ENCODE assay signal across 20 cellular contexts in genomic region chr1:75797606-75798216, GRCh38. TPM values are rescaled to one million over a fixed set of nuclear protein-coding genes. Genes with fewer than 3 reads are reported as not detected.
A peak's percentile ranks its signal among the peaks of the same experiment; 100 is the strongest.
DNase-seq lines count a peak whose midpoint lies in the region; ATAC-seq, FAIRE-seq and TF ChIP-seq lines count a peak whose summit lies in the region.
"Had no signal": no experiment of that assay in that cellular context is flagged by ENCODE, and none has a peak within 500 bp of the region (broad histone marks: within the 10 kb centered on the region; RNA-seq: fewer than 3 reads in every experiment).

No MANE protein-coding gene starts in this region.

- H3K27me3 ChIP-seq in GM23338 (ENCODE audit: insufficient read depth) = no peaks in the 10 kb centered on the region
- H3K27me3 ChIP-seq: BLaER1 treated with 17β-estradiol and CSF1 and Interleukin-3, amounts not matched to agents 10 nM and 100 nM; heart right ventricle; SJCRH30; upper lobe of left lung had no signal

- H3K27me3 Mint-ChIP-seq in GM23338 (ENCODE audit: insufficient read depth, low read depth, poor library complexity) = peaks cover 5% of the 10 kb centered on the region
- no peaks in the 10 kb centered on the region for H3K27me3 Mint-ChIP-seq in activated T-helper 2 cell treated with anti-CD3 and anti-CD28 coated beads, Interferon-gamma antibody, Interleukin-2, Interleukin-4, amounts not matched to agents 10 μg/mL and 5 μg/mL and 100 μg/mL, durations not matched to agents 14 hours and 24 hours and 36 hours (ENCODE audit: low read depth)
- H3K27me3 Mint-ChIP-seq in neural crest cell (ENCODE audit: low read depth) = no peaks in the 10 kb centered on the region
- H3K27me3 Mint-ChIP-seq in activated naive CD4-positive, alpha-beta T cell treated with anti-CD3 and anti-CD28 coated beads for 36 hours (ENCODE audit: low read depth) = no peaks in the 10 kb centered on the region
- H3K27me3 Mint-ChIP-seq: IgD-negative memory B cell had no signal

- H3K4me3 ChIP-seq in GM23338 = no peak overlapping the region
- H3K4me3 ChIP-seq: BLaER1 treated with 17β-estradiol and CSF1 and Interleukin-3, amounts not matched to agents 10 nM and 100 nM; heart right ventricle; lower lobe of right lung; SJCRH30; upper lobe of left lung had no signal

- ATAC-seq in GM23338 = peak; percentile 4; the same call in 2 of the 3 replicates

- no peaks in the 10 kb centered on the region for H3K9me2 ChIP-seq in GM23338 (ENCODE audit: insufficient read depth)

- no peak overlapping the region for H3K4me2 ChIP-seq in GM23338
- H3K4me2 ChIP-seq: BLaER1 treated with 17β-estradiol and CSF1 and Interleukin-3, amounts not matched to agents 10 nM and 100 nM had no signal

- H3F3A ChIP-seq in GM23338 (replicated peaks; ENCODE audit: low read depth) = peaks cover 30% of the 10 kb centered on the region

- TF ChIP-seq CTCF in GM23338 (conservative IDR thresholded peaks at IDR 0.05; ENCODE audit: low read depth in 2 of 2) = no peak
- TF ChIP-seq CTCF in neural crest cell (conservative IDR thresholded peaks at IDR 0.05) = no peak

- peak overlapping the region; percentile 85; the same call in 1 of the 2 replicates for H3K27ac ChIP-seq in GM23338 (ENCODE audit: low read depth)
- H3K27ac ChIP-seq: BLaER1 treated with 17β-estradiol and CSF1 and Interleukin-3, amounts not matched to agents 10 nM and 100 nM; heart right ventricle; lower lobe of right lung; SJCRH30; upper lobe of left lung had no signal

- H3K9me3 Mint-ChIP-seq in GM23338 = no peaks in the 10 kb centered on the region; the same call in 2 of the 3 replicates
- no peaks in the 10 kb centered on the region for H3K9me3 Mint-ChIP-seq in activated T-helper 2 cell treated with anti-CD3 and anti-CD28 coated beads, Interferon-gamma antibody, Interleukin-2, Interleukin-4, amounts not matched to agents 10 μg/mL and 5 μg/mL and 100 μg/mL, durations not matched to agents 14 hours and 24 hours and 36 hours
- no peaks in the 10 kb centered on the region for H3K9me3 Mint-ChIP-seq in neural crest cell
- H3K9me3 Mint-ChIP-seq in activated naive CD4-positive, alpha-beta T cell treated with anti-CD3 and anti-CD28 coated beads for 36 hours = no peaks in the 10 kb centered on the region
- H3K9me3 Mint-ChIP-seq: H9; IgD-negative memory B cell; T-helper 2 cell treated with Interferon-gamma antibody and Interleukin-4, amounts not matched to agents 5 μg/mL and 100 μg/mL, for 36 hours had no signal

- H4K20me1 ChIP-seq in GM23338 (replicated peaks; ENCODE audit: insufficient read depth) = peaks cover 23% of the 10 kb centered on the region; the same call in 1 of the 2 replicates

- peak; percentile 59 for DNase-seq in activated CD8-positive, alpha-beta memory T cell treated with anti-CD3 and anti-CD28 coated beads for 24 hours
- DNase-seq in activated CD8-positive, alpha-beta memory T cell treated with anti-CD3 and anti-CD28 coated beads, Interleukin-2, amount 50 U/mL, for 4 hours = no peak
- DNase-seq in GM23338 (ENCODE audit: low spot score) (no peak), neural crest cell (ENCODE audit: low read depth, low spot score) (no peak), glomerular visceral epithelial cell (ENCODE audit: extremely low spot score) (no peak), HTR-8/SVneo (ENCODE audit: insufficient read length, low spot score) (no peak)
- no peak for DNase-seq in activated T-helper 2 cell treated with anti-CD3 and anti-CD28 coated beads, Interferon-gamma antibody, Interleukin-2, Interleukin-4, amounts not matched to agents 10 μg/mL and 5 μg/mL and 100 μg/mL, durations not matched to agents 14 hours and 24 hours and 36 hours (ENCODE audit: low spot score)
- no peak for DNase-seq in activated naive CD4-positive, alpha-beta T cell treated with anti-CD3 and anti-CD28 coated beads for 36 hours
- DNase-seq: activated CD4-positive, alpha-beta T cell treated with anti-CD3 and anti-CD28 coated beads for 1 hour; heart right ventricle; lower lobe of right lung; MM.1S; SJCRH30 had no signal

- H3K27ac Mint-ChIP-seq in GM23338 = no peak overlapping the region
- H3K27ac Mint-ChIP-seq in activated T-helper 2 cell treated with anti-CD3 and anti-CD28 coated beads, Interferon-gamma antibody, Interleukin-2, Interleukin-4, amounts not matched to agents 10 μg/mL and 5 μg/mL and 100 μg/mL, durations not matched to agents 14 hours and 24 hours and 36 hours = peak overlapping the region; percentile 11
- H3K27ac Mint-ChIP-seq in neural crest cell (ENCODE audit: unreplicated experiment) = no peak overlapping the region
- H3K27ac Mint-ChIP-seq in activated naive CD4-positive, alpha-beta T cell treated with anti-CD3 and anti-CD28 coated beads for 36 hours = no peak overlapping the region
- H3K27ac Mint-ChIP-seq: T-helper 2 cell treated with Interferon-gamma antibody and Interleukin-4, amounts not matched to agents 5 μg/mL and 100 μg/mL, for 36 hours had no signal

- H2AFZ ChIP-seq in GM23338 = no peak overlapping the region

- H3K79me2 ChIP-seq in GM23338 (replicated peaks; ENCODE audit: insufficient read depth) = peaks cover 4% of the 10 kb centered on the region; the same call in 1 of the 2 replicates

- FAIRE-seq in HTR-8/SVneo (lab: Jason Lieb, UNC) = no peak
- FAIRE-seq: GM12891, islet of Langerhans had no signal

- H3K36me3 Mint-ChIP-seq in GM23338 (ENCODE audit: low read depth) (peaks cover 64% of the 10 kb centered on the region), neural crest cell (ENCODE audit: low read depth) (peaks cover 22% of the 10 kb centered on the region)
- H3K36me3 Mint-ChIP-seq in activated T-helper 2 cell treated with anti-CD3 and anti-CD28 coated beads, Interferon-gamma antibody, Interleukin-2, Interleukin-4, amounts not matched to agents 10 μg/mL and 5 μg/mL and 100 μg/mL, durations not matched to agents 14 hours and 24 hours and 36 hours (ENCODE audit: low read depth) = peaks cover 55% of the 10 kb centered on the region
- H3K36me3 Mint-ChIP-seq in activated naive CD4-positive, alpha-beta T cell treated with anti-CD3 and anti-CD28 coated beads for 36 hours (ENCODE audit: low read depth) = peaks cover 29% of the 10 kb centered on the region

- H3K4me1 ChIP-seq in GM23338 (ENCODE audit: insufficient read depth) = no peaks in the 10 kb centered on the region
- H3K4me1 ChIP-seq: heart right ventricle, lower lobe of right lung, SJCRH30, upper lobe of left lung had no signal

- H3K4me1 Mint-ChIP-seq in GM23338 = no peaks in the 10 kb centered on the region
- H3K4me1 Mint-ChIP-seq in activated T-helper 2 cell treated with anti-CD3 and anti-CD28 coated beads, Interferon-gamma antibody, Interleukin-2, Interleukin-4, amounts not matched to agents 10 μg/mL and 5 μg/mL and 100 μg/mL, durations not matched to agents 14 hours and 24 hours and 36 hours (ENCODE audit: low read depth) = peaks cover 6% of the 10 kb centered on the region
- H3K4me1 Mint-ChIP-seq in neural crest cell = peaks cover 4% of the 10 kb centered on the region
- H3K4me1 Mint-ChIP-seq in activated naive CD4-positive, alpha-beta T cell treated with anti-CD3 and anti-CD28 coated beads for 36 hours (ENCODE audit: low read depth) = peaks cover 10% of the 10 kb centered on the region

- H3K36me3 ChIP-seq in GM23338 (ENCODE audit: insufficient read depth) = peaks cover 35% of the 10 kb centered on the region

- H3K4me3 Mint-ChIP-seq in GM23338 (no peak overlapping the region), neural crest cell (peak overlapping the region; percentile 21)
- no peak overlapping the region for H3K4me3 Mint-ChIP-seq in activated T-helper 2 cell treated with anti-CD3 and anti-CD28 coated beads, Interferon-gamma antibody, Interleukin-2, Interleukin-4, amounts not matched to agents 10 μg/mL and 5 μg/mL and 100 μg/mL, durations not matched to agents 14 hours and 24 hours and 36 hours (ENCODE audit: low read depth)
- no peak overlapping the region for H3K4me3 Mint-ChIP-seq in activated naive CD4-positive, alpha-beta T cell treated with anti-CD3 and anti-CD28 coated beads for 36 hours
- H3K4me3 Mint-ChIP-seq: H9; IgD-negative memory B cell; T-helper 2 cell treated with Interferon-gamma antibody and Interleukin-4, amounts not matched to agents 5 μg/mL and 100 μg/mL, for 36 hours had no signal

- intact Hi-C loops in activated T-helper 2 cell treated with anti-CD3 and anti-CD28 coated beads, Interferon-gamma antibody, Interleukin-2, Interleukin-4, amounts not matched to agents 10 μg/mL and 5 μg/mL and 100 μg/mL, durations not matched to agents 14 hours and 24 hours and 36 hours (cut with micrococcal nuclease) = no loop called here
- intact Hi-C loops in activated naive CD4-positive, alpha-beta T cell treated with anti-CD3 and anti-CD28 coated beads for 36 hours (cut with micrococcal nuclease) = no loop called here

- CTCF ChIA-PET in activated naive CD4-positive, alpha-beta T cell treated with anti-CD3 and anti-CD28 coated beads for 36 hours (lab: Charles Lee) = no interaction called here

TF ChIP-seq in GM23338, 12 proteins besides CTCF, POLR2A, EP300 and RAD21 (continues in another document):
- no peak for TF ChIP-seq ETS1 (IDR thresholded peaks at IDR 0.05)
- TF ChIP-seq JUNB (IDR thresholded peaks at IDR 0.05; ENCODE audit: unreplicated experiment) = no peak
- TF ChIP-seq EZH2 (IDR thresholded peaks at IDR 0.05; ENCODE audit: low read depth, unreplicated experiment) = no peak

RNA-seq across cellular contexts. Expression of gene MSH4, which starts 1.0 kb away (rescaled TPM):
- total RNA-seq in GM23338 (2014; rRNA removed; shearing (Covaris generic)) = 0.24 and 0.97 TPM in 2 replicates
- 0.07 and 0.10 TPM in 2 replicates for polyA plus RNA-seq in GM23338 (2016; fragmentation: Nextera tagmentation; extraction: Ambion mirVana)
- total RNA-seq in activated T-helper 2 cell treated with anti-CD3 and anti-CD28 coated beads, Interferon-gamma antibody, Interleukin-2, Interleukin-4, amounts not matched to agents 10 μg/mL and 5 μg/mL and 100 μg/mL, durations not matched to agents 14 hours and 24 hours and 36 hours = 0.60 and 0.62 TPM in 2 replicates
- total RNA-seq in neural crest cell = 0.34 and 0.56 TPM in 2 replicates
- total RNA-seq in activated naive CD4-positive, alpha-beta T cell treated with anti-CD3 and anti-CD28 coated beads for 36 hours = under 1 TPM; 0.14 to 0.27 TPM

RNA-seq across cellular contexts. Expression of gene RABGGTB, which starts 11.7 kb away (rescaled TPM):
- 136 and 162 TPM in 2 replicates for total RNA-seq in GM23338 (2014; rRNA removed; shearing (Covaris generic))
- polyA plus RNA-seq in GM23338 (2016; fragmentation: Nextera tagmentation; extraction: Ambion mirVana) = 75.7 and 77.1 TPM in 2 replicates
- total RNA-seq in activated T-helper 2 cell treated with anti-CD3 and anti-CD28 coated beads, Interferon-gamma antibody, Interleukin-2, Interleukin-4, amounts not matched to agents 10 μg/mL and 5 μg/mL and 100 μg/mL, durations not matched to agents 14 hours and 24 hours and 36 hours = 219 and 230 TPM in 2 replicates
- total RNA-seq in neural crest cell = 111 and 116 TPM in 2 replicates
- total RNA-seq in activated naive CD4-positive, alpha-beta T cell treated with anti-CD3 and anti-CD28 coated beads for 36 hours = 100 to 1,000 TPM; 158 to 162 TPM
